In the genomic region with DNA sequence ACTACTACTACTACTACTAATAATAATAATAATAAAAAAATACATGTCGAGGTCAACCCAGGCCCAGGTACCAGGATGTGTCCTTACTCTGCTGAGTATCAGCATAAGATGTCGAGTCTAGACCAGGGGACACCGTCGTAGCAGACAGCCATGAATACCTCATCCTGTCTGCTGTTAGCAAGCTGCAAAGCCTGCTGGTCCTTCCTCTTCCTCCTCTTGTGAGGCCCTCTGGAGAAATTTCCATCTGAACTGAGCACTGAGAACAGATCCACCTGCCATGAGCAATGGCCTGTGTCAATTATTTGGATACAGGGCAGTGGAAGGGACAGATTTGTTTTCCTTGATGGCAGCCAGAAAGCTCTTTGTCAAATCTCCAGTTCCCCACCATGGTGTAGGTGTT, we compare ENCODE assay signal across 12 cellular contexts.
DNase-seq lines count a peak whose midpoint lies in the region; ATAC-seq and TF ChIP-seq lines count a peak whose summit lies in the region.
"Had no signal": no experiment of that assay in that cellular context is flagged by ENCODE, and none has a peak within 500 bp of the region (broad histone marks: within the 10 kb centered on the region; RNA-seq: fewer than 3 reads in every experiment).

No MANE protein-coding gene starts in this region.

- intact Hi-C loops in activated CD8-positive, alpha-beta T cell treated with anti-CD3 and anti-CD28 coated beads for 36 hours (cut with micrococcal nuclease): no loop called here

- no peak for TF ChIP-seq POLR2A in NB4 (IDR thresholded peaks at IDR 0.05; ENCODE audit: extremely low read depth, insufficient read length)

- no peaks in the 10 kb centered on the region for H3K27me3 Mint-ChIP-seq in activated CD8-positive, alpha-beta T cell treated with anti-CD3 and anti-CD28 coated beads, Interleukin-2, amount 10 ng/mL, durations not matched to agents 7 days and 5 days (ENCODE audit: low read depth)
- no peaks in the 10 kb centered on the region for H3K27me3 Mint-ChIP-seq in activated CD8-positive, alpha-beta T cell treated with anti-CD3 and anti-CD28 coated beads for 36 hours
- H3K27me3 Mint-ChIP-seq in stimulated activated memory B cell treated with anti-CD40 and anti-IgM and Interleukin-4, amounts not matched to agents 10 μg/mL and 1 μg/mL and 100 μg/mL, for 72 hours: no peaks in the 10 kb centered on the region

- H3K4me3 Mint-ChIP-seq in activated CD8-positive, alpha-beta T cell treated with anti-CD3 and anti-CD28 coated beads, Interleukin-2, amount 10 ng/mL, durations not matched to agents 7 days and 5 days: no peak overlapping the region
- H3K4me3 Mint-ChIP-seq in activated CD8-positive, alpha-beta T cell treated with anti-CD3 and anti-CD28 coated beads for 36 hours: no peak overlapping the region
- peak overlapping the region; percentile 1 for H3K4me3 Mint-ChIP-seq in stimulated activated memory B cell treated with anti-CD40 and anti-IgM and Interleukin-4, amounts not matched to agents 10 μg/mL and 1 μg/mL and 100 μg/mL, for 72 hours
- H3K4me3 Mint-ChIP-seq: natural killer cell had no signal

- no peaks in the 10 kb centered on the region for H3K9me3 Mint-ChIP-seq in activated CD8-positive, alpha-beta T cell treated with anti-CD3 and anti-CD28 coated beads, Interleukin-2, amount 10 ng/mL, durations not matched to agents 7 days and 5 days (ENCODE audit: insufficient read depth)
- H3K9me3 Mint-ChIP-seq in activated CD8-positive, alpha-beta T cell treated with anti-CD3 and anti-CD28 coated beads for 36 hours: no peaks in the 10 kb centered on the region
- no peaks in the 10 kb centered on the region for H3K9me3 Mint-ChIP-seq in stimulated activated memory B cell treated with anti-CD40 and anti-IgM and Interleukin-4, amounts not matched to agents 10 μg/mL and 1 μg/mL and 100 μg/mL, for 72 hours
- H3K9me3 Mint-ChIP-seq: natural killer cell had no signal

- peaks cover 71% of the 10 kb centered on the region for H3K4me1 Mint-ChIP-seq in activated CD8-positive, alpha-beta T cell treated with anti-CD3 and anti-CD28 coated beads, Interleukin-2, amount 10 ng/mL, durations not matched to agents 7 days and 5 days (ENCODE audit: low read depth)
- peaks cover 42% of the 10 kb centered on the region for H3K4me1 Mint-ChIP-seq in activated CD8-positive, alpha-beta T cell treated with anti-CD3 and anti-CD28 coated beads for 36 hours (ENCODE audit: low read depth)
- peaks cover 62% of the 10 kb centered on the region for H3K4me1 Mint-ChIP-seq in stimulated activated memory B cell treated with anti-CD40 and anti-IgM and Interleukin-4, amounts not matched to agents 10 μg/mL and 1 μg/mL and 100 μg/mL, for 72 hours

- peak overlapping the region; percentile 81 for H3K27ac Mint-ChIP-seq in activated CD8-positive, alpha-beta T cell treated with anti-CD3 and anti-CD28 coated beads, Interleukin-2, amount 10 ng/mL, durations not matched to agents 7 days and 5 days
- H3K27ac Mint-ChIP-seq in activated CD8-positive, alpha-beta T cell treated with anti-CD3 and anti-CD28 coated beads for 36 hours: no peak overlapping the region
- peak overlapping the region; percentile 84 for H3K27ac Mint-ChIP-seq in stimulated activated memory B cell treated with anti-CD40 and anti-IgM and Interleukin-4, amounts not matched to agents 10 μg/mL and 1 μg/mL and 100 μg/mL, for 72 hours

- POLR2A ChIA-PET in activated CD8-positive, alpha-beta T cell treated with anti-CD3 and anti-CD28 coated beads, Interleukin-2, amount 10 ng/mL, durations not matched to agents 7 days and 5 days (lab: Charles Lee): interaction anchor here (0.6 to 1.6 kb wide), 3 partner anchors 41 to 82 kb away, joined by 3 to 7 read pairs (median 6); no protein-coding TSS in a partner anchor
- POLR2A ChIA-PET in activated CD8-positive, alpha-beta T cell treated with anti-CD3 and anti-CD28 coated beads for 36 hours (lab: Charles Lee): interaction anchor here (0.6 kb wide), 1 partner anchor 289 kb away, joined by 3 read pairs; no protein-coding TSS in a partner anchor

- ATAC-seq in activated CD8-positive, alpha-beta T cell treated with anti-CD3 and anti-CD28 coated beads, Interleukin-2, amount 10 ng/mL, durations not matched to agents 7 days and 5 days: peak; percentile 59
- no peak for ATAC-seq in activated CD8-positive, alpha-beta T cell treated with anti-CD3 and anti-CD28 coated beads for 36 hours
- ATAC-seq in HG02610 (IDR thresholded peaks at IDR 0.05; ENCODE audit: unreplicated experiment): peak; percentile 22
- peak; percentile 44 for ATAC-seq in stimulated activated memory B cell treated with anti-CD40 and anti-IgM and Interleukin-4, amounts not matched to agents 10 μg/mL and 1 μg/mL and 100 μg/mL, for 72 hours
- no peak for ATAC-seq in HG02678 (IDR thresholded peaks at IDR 0.05; ENCODE audit: unreplicated experiment)

- peak; percentile 46 for DNase-seq in activated CD8-positive, alpha-beta T cell treated with anti-CD3 and anti-CD28 coated beads, Interleukin-2, amount 10 ng/mL, durations not matched to agents 7 days and 5 days
- DNase-seq in activated CD8-positive, alpha-beta T cell treated with anti-CD3 and anti-CD28 coated beads for 36 hours: no peak
- DNase-seq in NB4 (ENCODE audit: low read depth) (peak; percentile 53), putamen (ENCODE audit: low spot score) (no peak)
- DNase-seq in stimulated activated CD4-positive, alpha-beta T cell treated with anti-CD3 and anti-CD28 coated beads, Interleukin-4, amount 100 ng/mL, for 24 hours: no peak
- DNase-seq: activated CD8-positive, alpha-beta memory T cell treated with anti-CD3 and anti-CD28 coated beads, Interleukin-2, amount 50 U/mL, for 4 hours; natural killer cell; NCI-H2029 treated with DMSO at 0.1 percent for 48 hours had no signal

- peaks cover 39% of the 10 kb centered on the region for H3K36me3 Mint-ChIP-seq in activated CD8-positive, alpha-beta T cell treated with anti-CD3 and anti-CD28 coated beads, Interleukin-2, amount 10 ng/mL, durations not matched to agents 7 days and 5 days (ENCODE audit: low read depth)
- no peaks in the 10 kb centered on the region for H3K36me3 Mint-ChIP-seq in activated CD8-positive, alpha-beta T cell treated with anti-CD3 and anti-CD28 coated beads for 36 hours (ENCODE audit: low read depth)
- no peaks in the 10 kb centered on the region for H3K36me3 Mint-ChIP-seq in stimulated activated memory B cell treated with anti-CD40 and anti-IgM and Interleukin-4, amounts not matched to agents 10 μg/mL and 1 μg/mL and 100 μg/mL, for 72 hours
- H3K36me3 Mint-ChIP-seq: natural killer cell had no signal

- no peak overlapping the region for H3K4me3 ChIP-seq in NB4 (ENCODE audit: low read depth, low read length)
- H3K4me3 ChIP-seq: hepatocyte had no signal

- CTCF ChIA-PET in activated CD8-positive, alpha-beta T cell treated with anti-CD3 and anti-CD28 coated beads, Interleukin-2, amount 10 ng/mL, durations not matched to agents 7 days and 5 days (lab: Charles Lee): interaction anchor here (1.0 kb wide), 1 partner anchor 18 kb away, joined by 4 read pairs; no protein-coding TSS in a partner anchor
- CTCF ChIA-PET in activated CD8-positive, alpha-beta T cell treated with anti-CD3 and anti-CD28 coated beads for 36 hours (lab: Charles Lee): interaction anchor here (0.9 to 1.0 kb wide), 3 partner anchors 45 to 277 kb away, joined by 3 to 4 read pairs (median 3); no protein-coding TSS in a partner anchor

- TF ChIP-seq CTCF in activated CD8-positive, alpha-beta T cell treated with anti-CD3 and anti-CD28 coated beads for 36 hours (IDR thresholded peaks at IDR 0.05): no peak
- TF ChIP-seq CTCF in NB4 (IDR thresholded peaks at IDR 0.05; ENCODE audit: low read depth, low read length): no peak

Comparison
In these comparisons a context has a peak if more than half of its experiments do, and no peak if none do; other contexts are left out.
1. ATAC-seq: peak in activated CD8-positive, alpha-beta T cell treated with anti-CD3 and anti-CD28 coated beads, Interleukin-2, amount 10 ng/mL, durations not matched to agents 7 days and 5 days (single experiment), HG02610 (single experiment) and stimulated activated memory B cell treated with anti-CD40 and anti-IgM and Interleukin-4, amounts not matched to agents 10 μg/mL and 1 μg/mL and 100 μg/mL, for 72 hours (single experiment); none in activated CD8-positive, alpha-beta T cell treated with anti-CD3 and anti-CD28 coated beads for 36 hours (single experiment) and HG02678 (single experiment).
2. DNase-seq: peak in activated CD8-positive, alpha-beta T cell treated with anti-CD3 and anti-CD28 coated beads, Interleukin-2, amount 10 ng/mL, durations not matched to agents 7 days and 5 days (single experiment) and NB4 (single experiment); none in activated CD8-positive, alpha-beta T cell treated with anti-CD3 and anti-CD28 coated beads for 36 hours (single experiment), putamen (single experiment) and stimulated activated CD4-positive, alpha-beta T cell treated with anti-CD3 and anti-CD28 coated beads, Interleukin-4, amount 100 ng/mL, for 24 hours (single experiment).